26 cellular contexts compared by ENCODE assay signal in the genomic region with DNA sequence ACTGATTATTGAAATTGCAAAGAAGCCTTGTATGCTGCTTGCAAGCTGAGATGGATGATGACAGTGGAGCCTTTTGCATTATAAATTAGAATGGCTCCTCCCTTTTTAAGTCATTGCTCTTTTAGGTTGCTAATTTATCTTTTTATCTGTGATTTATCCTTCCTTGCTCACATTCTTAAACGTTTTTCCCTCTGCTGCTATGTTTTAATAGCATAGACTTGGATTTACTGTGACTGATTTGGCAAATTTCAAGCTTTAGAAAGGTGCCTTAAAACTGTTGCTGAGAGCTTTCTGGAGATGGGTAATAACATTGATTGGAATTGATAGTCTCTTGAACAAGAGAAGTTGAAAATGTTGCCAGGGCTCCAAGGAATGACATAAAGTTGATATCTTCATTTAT.
"Had no signal": no experiment of that assay in that cellular context is flagged by ENCODE, and none has a peak within 500 bp of the region (broad histone marks: within the 10 kb centered on the region; RNA-seq: fewer than 3 reads in every experiment).

No MANE protein-coding gene starts in this region.

- H2AFZ ChIP-seq: hepatocyte had no signal

- H3K36me3 ChIP-seq: colonic mucosa, esophagus muscularis mucosa, esophagus squamous epithelium, gastrocnemius medialis, gastroesophageal sphincter, heart left ventricle, heart right ventricle had no signal

- H3K4me3 Mint-ChIP-seq: dendritic cell treated with granulocyte-macrophage colony-stimulating factor and Interleukin-4, amounts not matched to agents 40 ng/mL and 50 ng/mL, for 4 days; effector memory CD8-positive, alpha-beta T cell; endodermal cell had no signal

- H3K4me2 ChIP-seq: hepatocyte had no signal

- DNase-seq: colonic mucosa; cortex of kidney; dermis blood vessel endothelial cell; dorsolateral prefrontal cortex; effector CD4-positive, alpha-beta T cell; effector CD8-positive, alpha-beta T cell; effector memory CD4-positive, alpha-beta T cell; effector memory CD8-positive, alpha-beta T cell; endodermal cell; erythroblast; esophagus squamous epithelium; foreskin fibroblast; foreskin keratinocyte; foreskin melanocyte; gastrocnemius medialis; glutamatergic neuron; head of caudate nucleus; heart left ventricle; heart right ventricle had no signal

- H3K27me3 ChIP-seq: colonic mucosa, dorsolateral prefrontal cortex, esophagus muscularis mucosa, gastrocnemius medialis, gastroesophageal sphincter, hepatocyte had no signal

- ATAC-seq: effector memory CD8-positive, alpha-beta T cell; esophagus mucosa; foreskin keratinocyte; gastrocnemius medialis; gastroesophageal sphincter; heart left ventricle; heart right ventricle had no signal

- H3K9me3 Mint-ChIP-seq: dendritic cell treated with granulocyte-macrophage colony-stimulating factor and Interleukin-4, amounts not matched to agents 40 ng/mL and 50 ng/mL, for 4 days; effector memory CD8-positive, alpha-beta T cell; endodermal cell had no signal

- H3K9me3 ChIP-seq: colonic mucosa, esophagus muscularis mucosa, esophagus squamous epithelium, gastrocnemius medialis, gastroesophageal sphincter, heart left ventricle, heart right ventricle had no signal

- H3K79me2 ChIP-seq: hepatocyte had no signal

- H3K27ac ChIP-seq: colonic mucosa, coronary artery, epithelial cell of prostate, esophagus muscularis mucosa, esophagus squamous epithelium, foreskin keratinocyte, gastrocnemius medialis, gastroesophageal sphincter, heart left ventricle, heart right ventricle, hepatocyte had no signal

- H3K4me3 ChIP-seq: colonic mucosa, coronary artery, dorsolateral prefrontal cortex, esophagus muscularis mucosa, esophagus squamous epithelium, gastrocnemius medialis, gastroesophageal sphincter, heart left ventricle, heart right ventricle, hepatocyte had no signal

- H3K4me1 Mint-ChIP-seq: endodermal cell had no signal

- H3K27me3 Mint-ChIP-seq: dendritic cell treated with granulocyte-macrophage colony-stimulating factor and Interleukin-4, amounts not matched to agents 40 ng/mL and 50 ng/mL, for 4 days had no signal

- H3K27ac Mint-ChIP-seq: dendritic cell treated with granulocyte-macrophage colony-stimulating factor and Interleukin-4, amounts not matched to agents 40 ng/mL and 50 ng/mL, for 4 days; effector memory CD8-positive, alpha-beta T cell; endodermal cell had no signal

- H3K4me1 ChIP-seq: colonic mucosa, esophagus muscularis mucosa, esophagus squamous epithelium, foreskin keratinocyte, gastrocnemius medialis, gastroesophageal sphincter, heart left ventricle, heart right ventricle had no signal
